In genomic region chr5:160008877-160009590, GRCh38 we compare ENCODE assay signal across 8 cellular contexts. TPM values are rescaled to one million over a fixed set of nuclear protein-coding genes. Genes with fewer than 3 reads are reported as not detected.
DNase-seq lines count a peak whose midpoint lies in the region; ATAC-seq and TF ChIP-seq lines count a peak whose summit lies in the region.

TSS of gene TTC1 (plus strand) at chr5:160009139. CDS start at chr5:160010529, 1,390 bp downstream.

- peaks cover 7% of the 10 kb centered on the region for H3K4me1 Mint-ChIP-seq in Caco-2 (ENCODE audit: low read depth, unreplicated experiment)
- H3K4me1 Mint-ChIP-seq in activated CD8-positive, alpha-beta memory T cell treated with anti-CD3 and anti-CD28 coated beads, Interleukin-2, amount 10 ng/mL, durations not matched to agents 7 days and 5 days = peaks cover 25% of the 10 kb centered on the region
- H3K4me1 Mint-ChIP-seq in endodermal cell = peaks cover 11% of the 10 kb centered on the region

- H3K27ac ChIP-seq in endodermal cell (ENCODE audit: low read depth, low read length) = peak within 1 kb of the TSS; percentile 40
- H3K27ac ChIP-seq in mesendoderm (ENCODE audit: low read depth, low read length) = no peak within 1 kb of the TSS

- peak within 1 kb of the TSS; percentile 76 for H4K8ac ChIP-seq in mesendoderm (ENCODE audit: low read depth, low read length)

- 1% methylated on average over 18 to 31 of the region's 31 CpGs for WGBS in endodermal cell (ENCODE audit: insufficient coverage in 1 of 2, insufficient read length in 1 of 2), 2 experiments
- WGBS in mesendoderm (ENCODE audit: extremely low coverage, insufficient coverage, low lambda C conversion rate) = no CpG with 5 or more reads among the region's 31 CpGs

- H2BK15ac ChIP-seq in mesendoderm (replicated peaks; ENCODE audit: low read depth) = no peak within 1 kb of the TSS

- H3K27me3 Mint-ChIP-seq in Caco-2 (ENCODE audit: insufficient read depth, unreplicated experiment) = no peaks in the 10 kb centered on the region
- H3K27me3 Mint-ChIP-seq in activated CD8-positive, alpha-beta memory T cell treated with anti-CD3 and anti-CD28 coated beads, Interleukin-2, amount 10 ng/mL, durations not matched to agents 7 days and 5 days = no peaks in the 10 kb centered on the region
- H3K27me3 Mint-ChIP-seq in endodermal cell (ENCODE audit: insufficient read depth) = no peaks in the 10 kb centered on the region

- peak; percentile 100 for ATAC-seq in GM21381 (IDR thresholded peaks at IDR 0.05; ENCODE audit: unreplicated experiment)
- ATAC-seq in activated CD8-positive, alpha-beta memory T cell treated with anti-CD3 and anti-CD28 coated beads, Interleukin-2, amount 10 ng/mL, durations not matched to agents 7 days and 5 days = peak; percentile 98

- peaks cover 10% of the 10 kb centered on the region for H3K79me1 ChIP-seq in mesendoderm (ENCODE audit: low read length)

- H3K36me3 Mint-ChIP-seq in Caco-2 (ENCODE audit: insufficient read depth, unreplicated experiment) = peaks cover 40% of the 10 kb centered on the region
- peaks cover 17% of the 10 kb centered on the region for H3K36me3 Mint-ChIP-seq in activated CD8-positive, alpha-beta memory T cell treated with anti-CD3 and anti-CD28 coated beads, Interleukin-2, amount 10 ng/mL, durations not matched to agents 7 days and 5 days
- H3K36me3 Mint-ChIP-seq in endodermal cell (ENCODE audit: low read depth) = peaks cover 22% of the 10 kb centered on the region

- H3K27ac Mint-ChIP-seq in Caco-2 (ENCODE audit: unreplicated experiment) (peak within 1 kb of the TSS; percentile 96), endodermal cell (peak within 1 kb of the TSS; percentile 100)
- peak within 1 kb of the TSS; percentile 98 for H3K27ac Mint-ChIP-seq in activated CD8-positive, alpha-beta memory T cell treated with anti-CD3 and anti-CD28 coated beads, Interleukin-2, amount 10 ng/mL, durations not matched to agents 7 days and 5 days

- intact Hi-C loops in Caco-2 (cut with micrococcal nuclease; ENCODE audit: unreplicated experiment) = no loop called here

- no peak within 1 kb of the TSS for H3K18ac ChIP-seq in mesendoderm (ENCODE audit: low read length)

- no peak within 1 kb of the TSS for H2BK120ac ChIP-seq in mesendoderm (ENCODE audit: low read depth, low read length)

- TF ChIP-seq CTCF in Caco-2 (IDR thresholded peaks at IDR 0.05; ENCODE audit: insufficient read depth in 1 of 2, low read depth in 1 of 2, low read length in 1 of 2, severe bottlenecking in 1 of 2, unreplicated experiment in 1 of 2) (no peak), endodermal cell (conservative IDR thresholded peaks at IDR 0.05) (no peak)

- no peak within 1 kb of the TSS for H2AK5ac ChIP-seq in mesendoderm (ENCODE audit: low read length)

- H4K5ac ChIP-seq in mesendoderm (ENCODE audit: low read length) = peak within 1 kb of the TSS; percentile 97

- no peaks in the 10 kb centered on the region; the same call in none of the 2 replicates for H3K36me3 ChIP-seq in Caco-2 (ENCODE audit: control insufficient read depth, insufficient read depth, low read length)
- H3K36me3 ChIP-seq in NT2/D1 (ENCODE audit: insufficient read depth, insufficient read length, low read length) = peaks cover 33% of the 10 kb centered on the region
- H3K36me3 ChIP-seq in endodermal cell (ENCODE audit: control insufficient read depth, insufficient read depth, low read length) = peaks cover 37% of the 10 kb centered on the region
- no peaks in the 10 kb centered on the region for H3K36me3 ChIP-seq in mesendoderm (ENCODE audit: control insufficient read depth, insufficient read depth, low read length)

- H3K4me1 ChIP-seq in Caco-2 (peaks cover 5% of the 10 kb centered on the region; the same call in 1 of the 2 replicates), NT2/D1 (ENCODE audit: insufficient read depth, insufficient read length) (no peaks in the 10 kb centered on the region), endodermal cell (ENCODE audit: control insufficient read depth, insufficient read depth, low read length) (peaks cover 6% of the 10 kb centered on the region), mesendoderm (ENCODE audit: control insufficient read depth, low read depth, low read length) (no peaks in the 10 kb centered on the region)

- H3K79me2 ChIP-seq in mesendoderm (ENCODE audit: control insufficient read depth, insufficient read depth, low read length) = peaks cover 14% of the 10 kb centered on the region

- H3K4me3 Mint-ChIP-seq in Caco-2 (ENCODE audit: unreplicated experiment) (peak within 1 kb of the TSS; percentile 98), endodermal cell (peak within 1 kb of the TSS; percentile 92)
- peak within 1 kb of the TSS; percentile 94 for H3K4me3 Mint-ChIP-seq in activated CD8-positive, alpha-beta memory T cell treated with anti-CD3 and anti-CD28 coated beads, Interleukin-2, amount 10 ng/mL, durations not matched to agents 7 days and 5 days

- no peaks in the 10 kb centered on the region for H3K27me3 ChIP-seq in Caco-2 (replicated peaks; ENCODE audit: control insufficient read depth, insufficient read depth, low read length)
- H3K27me3 ChIP-seq in NT2/D1 (ENCODE audit: insufficient read depth, insufficient read length) = no peaks in the 10 kb centered on the region
- H3K27me3 ChIP-seq in endodermal cell (ENCODE audit: control insufficient read depth, insufficient read depth, low read length, poor library complexity, severe bottlenecking) = no peaks in the 10 kb centered on the region
- H3K27me3 ChIP-seq in mesendoderm (ENCODE audit: insufficient read depth, low read length, poor library complexity) = no peaks in the 10 kb centered on the region

- DNase-seq in Caco-2 = peak; percentile 93 to 97
- DNase-seq in HUDEP-2 (lab: John Stamatoyannopoulos, UW; ENCODE audit: unreplicated experiment in 76 of 76) = peak in 74 of 76 experiments; percentile 4 to 97 (median 88)
- DNase-seq in NT2/D1 (ENCODE audit: low read depth, low spot score) = peak; percentile 96
- peak; percentile 97 for DNase-seq in activated CD8-positive, alpha-beta memory T cell treated with anti-CD3 and anti-CD28 coated beads, Interleukin-2, amount 10 ng/mL, durations not matched to agents 7 days and 5 days
- DNase-seq in endodermal cell = peak; percentile 96
- DNase-seq in mesendoderm = peak; percentile 100
- DNase-seq in stimulated activated CD8-positive, alpha-beta memory T cell treated with anti-CD3 and anti-CD28 coated beads, Interleukin-15, amount 100 ng/mL, for 1 hour (ENCODE audit: low read depth) = peak; percentile 87

- peak within 1 kb of the TSS; percentile 26 for H3K4ac ChIP-seq in mesendoderm (ENCODE audit: low read depth, low read length)

- H3K9me3 Mint-ChIP-seq in Caco-2 (ENCODE audit: unreplicated experiment) (no peaks in the 10 kb centered on the region), endodermal cell (no peaks in the 10 kb centered on the region)
- H3K9me3 Mint-ChIP-seq in activated CD8-positive, alpha-beta memory T cell treated with anti-CD3 and anti-CD28 coated beads, Interleukin-2, amount 10 ng/mL, durations not matched to agents 7 days and 5 days (ENCODE audit: low read depth) = no peaks in the 10 kb centered on the region

- TSS peak; percentile 72 for BruUV-seq in Caco-2 (replicated peaks; lab: Mats Ljungman, UMichigan)

- peak within 1 kb of the TSS; percentile 92 for H3K9ac ChIP-seq in NT2/D1 (ENCODE audit: insufficient read length, low read depth)
- peak within 1 kb of the TSS; percentile 92 for H3K9ac ChIP-seq in endodermal cell (ENCODE audit: extremely low read depth, low read length, poor library complexity, severe bottlenecking)
- peak within 1 kb of the TSS; percentile 96 for H3K9ac ChIP-seq in mesendoderm (ENCODE audit: low read length)

- CTCF ChIA-PET in Caco-2 (lab: Charles Lee) = interaction anchor here (1.4 kb wide), 1 partner anchor 13 kb away, joined by 11 read pairs; no protein-coding TSS in a partner anchor
- CTCF ChIA-PET in activated CD8-positive, alpha-beta memory T cell treated with anti-CD3 and anti-CD28 coated beads, Interleukin-2, amount 10 ng/mL, durations not matched to agents 7 days and 5 days (lab: Charles Lee) = interaction anchor here (0.8 to 5.2 kb wide), 7 partner anchors 11 to 382 kb away, joined by 3 to 42 read pairs (median 3); no protein-coding TSS in a partner anchor

- peak within 1 kb of the TSS; percentile 72 for H2BK5ac ChIP-seq in mesendoderm (ENCODE audit: low read length)

- H3K4me2 ChIP-seq in mesendoderm (ENCODE audit: low read length) = peak within 1 kb of the TSS; percentile 70

- H3K23ac ChIP-seq in mesendoderm (ENCODE audit: low read length) = no peak within 1 kb of the TSS

- H3K4me3 ChIP-seq in Caco-2 (ENCODE audit: low read depth, low read length) (peak within 1 kb of the TSS; percentile 64), NT2/D1 (ENCODE audit: insufficient read length, low read depth) (peak within 1 kb of the TSS; percentile 91), endodermal cell (ENCODE audit: low read length) (peak within 1 kb of the TSS; percentile 99), mesendoderm (ENCODE audit: low read length) (peak within 1 kb of the TSS; percentile 99)

- H3K56ac ChIP-seq in mesendoderm (ENCODE audit: low read length) = peak within 1 kb of the TSS; percentile 97

- no peaks in the 10 kb centered on the region for H3K9me3 ChIP-seq in Caco-2
- H3K9me3 ChIP-seq in NT2/D1 (ENCODE audit: insufficient read depth, low read length) = no peaks in the 10 kb centered on the region
- no peaks in the 10 kb centered on the region for H3K9me3 ChIP-seq in endodermal cell (ENCODE audit: control insufficient read depth, low read length)

- POLR2A ChIA-PET in Caco-2 (lab: Charles Lee) = interaction anchor here (0.6 to 1.4 kb wide), 8 partner anchors 13 to 483 kb away, joined by 3 to 5 read pairs (median 3); partner anchors contain the start of gene PWWP2A

RNA-seq across cellular contexts. Expression of gene TTC1, which starts in this region (rescaled TPM):
- 50.3 and 53.0 TPM in 2 replicates for total RNA-seq in Caco-2 (2022)
- total RNA-seq in activated CD8-positive, alpha-beta memory T cell treated with anti-CD3 and anti-CD28 coated beads, Interleukin-2, amount 10 ng/mL, durations not matched to agents 7 days and 5 days = 10 to 100 TPM; 39.3 to 54.5 TPM
- 10 to 100 TPM; 59.8 to 72.3 TPM for total RNA-seq in endodermal cell
- 48.9 TPM for polyA plus RNA-seq in endodermal cell (2013, experiment 1 of 2)
- polyA plus RNA-seq in endodermal cell (2013, experiment 2 of 2) = 45.7 TPM
- 96.8 TPM for polyA plus RNA-seq in mesendoderm (2013, experiment 1 of 2)
- polyA plus RNA-seq in mesendoderm (2013, experiment 2 of 2) = 98.8 TPM
